Comparison of ENCODE assay signal across 10 cellular contexts in the genomic region with DNA sequence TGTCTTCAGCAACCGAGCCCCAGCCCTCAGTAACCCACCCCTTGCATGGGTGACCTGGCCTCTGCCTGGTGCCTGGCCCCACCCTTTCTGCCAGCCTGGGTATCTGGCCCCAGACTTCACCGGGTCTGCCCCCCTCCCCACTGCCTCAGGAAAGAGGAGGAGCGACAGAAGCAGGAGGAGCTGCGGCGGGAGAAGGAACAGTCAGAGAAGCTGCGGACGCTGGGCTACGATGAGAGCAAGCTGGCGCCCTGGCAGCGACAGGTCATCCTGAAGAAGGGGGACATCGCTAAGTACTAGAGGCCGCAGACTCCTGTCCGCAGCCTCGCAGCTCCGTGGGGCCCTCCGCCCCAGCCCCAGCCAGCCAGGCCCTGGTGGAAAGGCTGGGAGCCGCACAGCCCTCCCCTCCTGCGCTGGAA. TPM values are rescaled to one million over a fixed set of nuclear protein-coding genes. Genes with fewer than 3 reads are reported as not detected.
DNase-seq lines count a peak whose midpoint lies in the region; ATAC-seq and TF ChIP-seq lines count a peak whose summit lies in the region.
"Had no signal": no experiment of that assay in that cellular context is flagged by ENCODE, and none has a peak within 500 bp of the region (broad histone marks: within the 10 kb centered on the region; RNA-seq: fewer than 3 reads in every experiment).

No MANE protein-coding gene starts in this region.

- no peak for TF ChIP-seq CTCF in dorsolateral prefrontal cortex (IDR thresholded peaks at IDR 0.05 in 54 of 56, conservative IDR thresholded peaks at IDR 0.05 in 2 of 56; ENCODE audit: low read depth in 1 of 56, partially characterized antibody in 56 of 56)
- no peak for TF ChIP-seq CTCF in body of pancreas (IDR thresholded peaks at IDR 0.05)

- peak; percentile 10 to 16 for ATAC-seq in left cardiac atrium
- ATAC-seq in GM18502 (IDR thresholded peaks at IDR 0.05; ENCODE audit: poor library complexity, unreplicated experiment): no peak
- ATAC-seq in body of pancreas: no peak

- peaks cover 0 to 56% (median 24%) of the 10 kb centered on the region in 45 donors for H3K27me3 ChIP-seq in dorsolateral prefrontal cortex
- no peaks in the 10 kb centered on the region for H3K27me3 ChIP-seq in body of pancreas

- H3K4me3 ChIP-seq in dorsolateral prefrontal cortex: no peak overlapping the region
- no peak overlapping the region for H3K4me3 ChIP-seq in body of pancreas

- no peaks in the 10 kb centered on the region for H3K9me3 ChIP-seq in body of pancreas

- TF ChIP-seq POLR2A in body of pancreas (IDR thresholded peaks at IDR 0.05): no peak

- peaks cover 3% of the 10 kb centered on the region for H3K4me1 ChIP-seq in body of pancreas

- intact Hi-C loops in left cardiac atrium (cut with DNase I) (no loop called here), dorsolateral prefrontal cortex (cut with DNase I) (no loop called here), body of pancreas (cut with DNase I) (no loop called here)

- H3K27ac ChIP-seq in dorsolateral prefrontal cortex (no peak overlapping the region), body of pancreas (no peak overlapping the region)

- DNase-seq in NCI-H526 (lab: John Stamatoyannopoulos, UW) (peak; percentile 96 to 97), left cardiac atrium (no peak), dorsolateral prefrontal cortex (no peak), DMS 273 treated with DMSO at 0.1 percent for 48 hours (lab: John Stamatoyannopoulos, UW) (no peak), body of pancreas (no peak)
- DNase-seq in activated CD4-positive, alpha-beta T cell treated with anti-CD3 and anti-CD28 coated beads, Interleukin-2, amount 50 U/mL, for 4 hours: peak; percentile 56 to 60
- peak in 2 of 3 experiments; percentile 32 to 57 for DNase-seq in stimulated activated CD4-positive, alpha-beta T cell treated with anti-CD3 and anti-CD28 coated beads, TNF-alpha, amount 100 ng/mL, for 4 hours (ENCODE audit: low read depth in 3 of 3)

- 33 to 46% methylated on average over 5 to 18 of the region's 18 CpGs for WGBS in body of pancreas, 2 donors

- H3K36me3 ChIP-seq in body of pancreas (replicated peaks in 1 of 2; ENCODE audit: insufficient read depth in 1 of 2, low read depth in 2 of 2): no peaks in the 10 kb centered on the region

RNA-seq across cellular contexts. Expression of a gene that starts 6.1 kb away (rescaled TPM):
- total RNA-seq in left cardiac atrium (1 to 10 TPM; 5.5 to 5.9 TPM), dorsolateral prefrontal cortex (100 to 1,000 TPM in 3 of 120 experiments, 10 to 100 TPM in 117; 15.2 to 106 (median 54.0) TPM), body of pancreas (10 to 100 TPM in 1 of 2 donors, 1 to 10 TPM in 1; 4.2 to 23.1 TPM)

RNA-seq across cellular contexts. Expression of a gene that starts 31.6 kb away (rescaled TPM):
- 10 to 100 TPM; 10.7 to 11.8 TPM for total RNA-seq in left cardiac atrium
- 100 to 1,000 TPM in 1 of 120 experiments, 10 to 100 TPM in 119; 15.9 to 101 (median 58.6) TPM for total RNA-seq in dorsolateral prefrontal cortex
- total RNA-seq in body of pancreas: 1 to 10 TPM; 5.2 to 8.6 TPM

RNA-seq across cellular contexts. Expression of a gene that starts 35.3 kb away (rescaled TPM):
- total RNA-seq in left cardiac atrium (under 1 TPM; 0.42 to 0.44 TPM), dorsolateral prefrontal cortex (1 to 10 TPM in 40 of 120 experiments, under 1 TPM in 23, not detected in 57; 0.26 to 5.3 (median 1.2) TPM), body of pancreas (1 to 10 TPM in 1 of 2 donors, under 1 TPM in 1; 0.26 to 4.0 TPM)
- total RNA-seq: HT1080, RPMI7951 had no signal

RNA-seq across cellular contexts. Expression of a gene that starts 40.1 kb away (rescaled TPM):
- total RNA-seq in left cardiac atrium (under 1 TPM in 1 of 2 donors, not detected in 1; 0.37 TPM), dorsolateral prefrontal cortex (under 1 TPM in 4 of 120 experiments, not detected in 116; 0.13 to 0.39 (median 0.26) TPM), body of pancreas (under 1 TPM in 1 of 2 donors, not detected in 1; 0.26 TPM)

Comparison
In these comparisons a context has a peak if more than half of its experiments do, and no peak if none do; other contexts are left out.
1. DNase-seq: peak in NCI-H526 (2 of 2), activated CD4-positive, alpha-beta T cell treated with anti-CD3 and anti-CD28 coated beads, Interleukin-2, amount 50 U/mL, for 4 hours (2 of 2) and stimulated activated CD4-positive, alpha-beta T cell treated with anti-CD3 and anti-CD28 coated beads, TNF-alpha, amount 100 ng/mL, for 4 hours (2 of 3); none in left cardiac atrium (single experiment), dorsolateral prefrontal cortex (0 of 10), DMS 273 treated with DMSO at 0.1 percent for 48 hours (single experiment) and body of pancreas (0 of 4).
2. ATAC-seq: peak in left cardiac atrium (2 of 2); none in GM18502 (single experiment) and body of pancreas (single experiment).